Comparison of ENCODE assay signal across 14 cellular contexts in the genomic region with DNA sequence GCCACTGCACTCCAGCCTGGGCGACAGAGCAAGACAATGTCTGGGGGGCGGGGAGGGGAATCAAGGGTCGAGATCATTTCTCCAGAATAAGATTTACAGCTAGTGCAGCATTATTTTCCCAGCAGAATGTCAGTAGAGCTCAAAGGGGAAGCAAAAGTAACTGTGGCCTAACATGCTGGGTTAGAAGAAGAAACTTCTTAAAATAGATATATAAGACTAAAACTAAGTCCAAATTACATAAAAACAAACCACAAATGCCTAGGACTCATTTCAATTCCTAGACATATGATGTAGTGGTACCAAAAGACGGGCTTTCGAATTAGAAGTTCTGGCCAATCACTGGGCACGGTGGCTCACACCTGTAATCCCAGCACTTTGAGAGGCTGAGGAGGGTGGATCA.
"Had no signal": no experiment of that assay in that cellular context is flagged by ENCODE, and none has a peak within 500 bp of the region (broad histone marks: within the 10 kb centered on the region; RNA-seq: fewer than 3 reads in every experiment).

No MANE protein-coding gene starts in this region.

- H3K27ac Mint-ChIP-seq: activated CD4-positive, alpha-beta memory T cell treated with anti-CD3 and anti-CD28 coated beads, Interleukin-2, amount 10 ng/mL, durations not matched to agents 7 days and 5 days; activated CD4-positive, alpha-beta T cell treated with anti-CD3 and anti-CD28 coated beads for 36 hours; activated naive CD8-positive, alpha-beta T cell; activated T-cell treated with anti-CD3 and anti-CD28 coated beads, Interleukin-2, amount 50 U/mL, for 72 hours; endodermal cell; nephron had no signal

- H3K4me3 Mint-ChIP-seq: activated CD4-positive, alpha-beta memory T cell treated with anti-CD3 and anti-CD28 coated beads, Interleukin-2, amount 10 ng/mL, durations not matched to agents 7 days and 5 days; activated CD4-positive, alpha-beta T cell treated with anti-CD3 and anti-CD28 coated beads for 36 hours; activated naive CD8-positive, alpha-beta T cell; activated T-cell treated with anti-CD3 and anti-CD28 coated beads, Interleukin-2, amount 50 U/mL, for 72 hours; endodermal cell; nephron had no signal

- H3K9me3 Mint-ChIP-seq: activated CD4-positive, alpha-beta memory T cell treated with anti-CD3 and anti-CD28 coated beads, Interleukin-2, amount 10 ng/mL, durations not matched to agents 7 days and 5 days; activated T-cell treated with anti-CD3 and anti-CD28 coated beads, Interleukin-2, amount 50 U/mL, for 72 hours; endodermal cell; nephron had no signal

- DNase-seq: activated CD4-positive, alpha-beta memory T cell treated with anti-CD3 and anti-CD28 coated beads, Interleukin-2, amount 10 ng/mL, durations not matched to agents 7 days and 5 days; activated CD4-positive, alpha-beta T cell treated with anti-CD3 and anti-CD28 coated beads for 36 hours; activated CD8-positive, alpha-beta memory T cell treated with anti-CD3 and anti-CD28 coated beads, Interleukin-2, amount 50 U/mL, for 4 hours; activated gamma-delta T cell treated with Interleukin-2 at 50 U/mL for 16 hours; activated T-cell treated with anti-CD3 and anti-CD28 coated beads, Interleukin-2, amount 50 U/mL, for 72 hours; amniotic stem cell; dorsolateral prefrontal cortex; endodermal cell; head of caudate nucleus; occipital lobe; right cardiac atrium; upper lobe of right lung had no signal

- H3K36me3 Mint-ChIP-seq: activated naive CD8-positive, alpha-beta T cell had no signal

- H3K4me1 Mint-ChIP-seq: activated CD4-positive, alpha-beta T cell treated with anti-CD3 and anti-CD28 coated beads for 36 hours; endodermal cell; nephron had no signal

- ATAC-seq: activated CD4-positive, alpha-beta T cell treated with anti-CD3 and anti-CD28 coated beads for 36 hours; activated T-cell treated with anti-CD3 and anti-CD28 coated beads, Interleukin-2, amount 50 U/mL, for 72 hours; right cardiac atrium; upper lobe of right lung had no signal
